Comparison of ENCODE assay signal across 9 cellular contexts in the genomic region with DNA sequence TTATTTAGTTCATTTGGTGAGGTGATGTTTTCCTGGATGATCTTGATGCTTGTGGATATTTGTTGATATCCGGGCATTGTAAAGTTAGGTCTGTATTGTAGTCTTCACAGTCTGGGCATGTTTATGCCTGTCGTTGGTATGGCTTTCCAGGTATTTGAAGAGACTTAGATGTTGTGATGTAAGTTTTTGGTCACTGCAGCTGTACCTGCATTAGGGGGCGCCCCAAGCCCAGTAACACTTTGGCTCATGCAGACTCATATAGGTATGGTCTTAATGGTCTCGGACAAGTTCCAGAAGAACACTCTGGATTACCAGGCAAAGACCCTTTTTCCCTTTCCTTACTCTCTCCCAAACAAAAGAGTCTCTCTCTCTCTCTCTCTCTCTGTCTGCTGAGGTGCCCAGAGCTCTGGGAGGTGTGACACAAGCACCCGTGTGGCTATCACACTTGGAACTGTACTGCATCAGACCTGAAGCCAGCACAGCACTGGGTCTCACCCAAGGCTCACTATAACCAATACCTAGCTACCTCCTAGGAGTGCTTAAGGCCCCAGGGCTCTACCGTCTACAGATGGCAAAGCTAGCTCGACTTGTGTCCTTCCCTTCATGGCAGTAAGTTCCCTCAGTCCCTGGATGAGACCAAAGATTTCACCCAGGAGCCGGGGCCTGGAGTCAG.
A peak's percentile ranks its signal among the peaks of the same experiment; 100 is the strongest.
DNase-seq lines count a peak whose midpoint lies in the region; TF ChIP-seq lines count a peak whose summit lies in the region.
"Had no signal": no experiment of that assay in that cellular context is flagged by ENCODE, and none has a peak within 500 bp of the region (broad histone marks: within the 10 kb centered on the region; RNA-seq: fewer than 3 reads in every experiment).

No MANE protein-coding gene starts in this region.

- TF ChIP-seq CTCF in choroid plexus epithelial cell (conservative IDR thresholded peaks at IDR 0.05; ENCODE audit: low read depth, low read length) (peak; percentile 52), retinal pigment epithelial cell (conservative IDR thresholded peaks at IDR 0.05; ENCODE audit: low read depth, low read length) (peak; percentile 63)

- peak; percentile 1 to 22 for DNase-seq in SHP77 (lab: John Stamatoyannopoulos, UW)
- DNase-seq in SHP77 treated with DMSO at 0.1 percent for 48 hours (lab: John Stamatoyannopoulos, UW): no peak
- peak; percentile 26 for DNase-seq in LoVo (ENCODE audit: low spot score)
- peak; percentile 33 for DNase-seq in choroid plexus epithelial cell (ENCODE audit: low read depth)
- DNase-seq in retinal pigment epithelial cell (ENCODE audit: low read depth): no peak
- DNase-seq in NCI-H187 treated with DMSO at 0.1 percent for 48 hours (lab: John Stamatoyannopoulos, UW): no peak
- no peak for DNase-seq in NK-92 treated with Interleukin-12 subunit alpha and Interleukin-12 subunit beta, amount 100 ng/mL, for 24 hours (lab: John Stamatoyannopoulos, UW)
- no peak for DNase-seq in effector CD4-positive, alpha-beta T cell
- DNase-seq: activated gamma-delta T cell treated with Interleukin-2 at 50 U/mL for 16 hours had no signal

- H3K4me3 ChIP-seq in choroid plexus epithelial cell (ENCODE audit: low read depth, low read length): no peak overlapping the region
- no peak overlapping the region for H3K4me3 ChIP-seq in retinal pigment epithelial cell (ENCODE audit: low read length)

Comparison
In these comparisons a context has a peak if more than half of its experiments do, and no peak if none do; other contexts are left out.
1. DNase-seq: peak in SHP77 (2 of 2), LoVo (single experiment) and choroid plexus epithelial cell (single experiment); none in SHP77 treated with DMSO at 0.1 percent for 48 hours (single experiment), retinal pigment epithelial cell (single experiment), NCI-H187 treated with DMSO at 0.1 percent for 48 hours (single experiment), NK-92 treated with Interleukin-12 subunit alpha and Interleukin-12 subunit beta, amount 100 ng/mL, for 24 hours (single experiment) and effector CD4-positive, alpha-beta T cell (single experiment).